10 cellular contexts compared by ENCODE assay signal in the genomic region with DNA sequence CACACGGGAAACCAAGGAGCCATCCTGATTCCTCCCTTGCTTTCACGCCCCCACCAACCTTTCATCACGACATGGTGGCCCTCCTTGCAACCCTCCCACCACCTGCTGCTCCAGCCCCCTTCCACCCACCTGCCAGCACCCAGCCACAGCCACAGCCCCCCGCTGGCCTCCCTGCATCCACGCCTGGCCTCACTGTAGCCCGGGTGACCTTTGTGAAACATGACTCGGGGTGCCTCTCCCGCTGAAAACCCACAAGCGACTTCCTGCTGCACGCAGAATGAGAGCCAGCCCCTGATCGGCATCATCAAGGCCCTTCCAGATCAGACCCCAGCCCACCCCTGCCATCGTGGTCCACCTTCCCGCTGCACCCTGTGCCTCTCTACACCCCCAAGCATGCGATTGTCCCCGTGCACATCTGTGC. TPM values are rescaled to one million over a fixed set of nuclear protein-coding genes. Genes with fewer than 3 reads are reported as not detected.
DNase-seq lines count a peak whose midpoint lies in the region; ATAC-seq, FAIRE-seq and TF ChIP-seq lines count a peak whose summit lies in the region.
"Had no signal": no experiment of that assay in that cellular context is flagged by ENCODE, and none has a peak within 500 bp of the region (broad histone marks: within the 10 kb centered on the region; RNA-seq: fewer than 3 reads in every experiment).

No MANE protein-coding gene starts in this region.

- DNase-seq in GM12891 (ENCODE audit: insufficient read length, low spot score) = no peak
- peak; percentile 66 to 71 for DNase-seq in activated CD4-positive, alpha-beta T cell treated with anti-CD3 and anti-CD28 coated beads, Interleukin-2, amount 50 U/mL, for 48 hours
- peak; percentile 79 for DNase-seq in activated naive CD8-positive, alpha-beta T cell treated with anti-CD3 and anti-CD28 coated beads, Interleukin-2, amount 50 U/mL, for 24 hours
- DNase-seq in stimulated activated CD4-positive, alpha-beta T cell treated with anti-CD3 and anti-CD28 coated beads, Interleukin-4, amount 100 ng/mL, for 24 hours = peak; percentile 58
- DNase-seq in omental fat pad (ENCODE audit: low spot score) = no peak
- DNase-seq in uterus = no peak
- DNase-seq in COLO668 (lab: John Stamatoyannopoulos, UW; ENCODE audit: unreplicated experiment) = no peak
- DNase-seq: NCI-H446, SHP77 had no signal

- peaks cover 54% of the 10 kb centered on the region for H3K4me1 Mint-ChIP-seq in activated naive CD8-positive, alpha-beta T cell treated with anti-CD3 and anti-CD28 coated beads, Interleukin-2, amount 50 U/mL, for 24 hours

- no peaks in the 10 kb centered on the region for H3K9me3 Mint-ChIP-seq in activated naive CD8-positive, alpha-beta T cell treated with anti-CD3 and anti-CD28 coated beads, Interleukin-2, amount 50 U/mL, for 24 hours

- H3K36me3 Mint-ChIP-seq in activated naive CD8-positive, alpha-beta T cell treated with anti-CD3 and anti-CD28 coated beads, Interleukin-2, amount 50 U/mL, for 24 hours (ENCODE audit: low read depth) = no peaks in the 10 kb centered on the region

- peak overlapping the region; percentile 48 for H3K4me3 Mint-ChIP-seq in activated naive CD8-positive, alpha-beta T cell treated with anti-CD3 and anti-CD28 coated beads, Interleukin-2, amount 50 U/mL, for 24 hours

- H3K9me3 ChIP-seq in uterus = no peaks in the 10 kb centered on the region

- H3K36me3 ChIP-seq in uterus = no peaks in the 10 kb centered on the region

- H3K27me3 ChIP-seq in uterus = no peaks in the 10 kb centered on the region

- no peaks in the 10 kb centered on the region for H3K27me3 Mint-ChIP-seq in activated naive CD8-positive, alpha-beta T cell treated with anti-CD3 and anti-CD28 coated beads, Interleukin-2, amount 50 U/mL, for 24 hours

- peak; percentile 48 for FAIRE-seq in GM12891 (lab: Jason Lieb, UNC)

- no peak for TF ChIP-seq POLR2A in GM12891 (IDR thresholded peaks at IDR 0.05; ENCODE audit: low read depth, low read length)
- TF ChIP-seq POLR2A in uterus (IDR thresholded peaks at IDR 0.05) = no peak

- ATAC-seq in activated naive CD8-positive, alpha-beta T cell treated with anti-CD3 and anti-CD28 coated beads, Interleukin-2, amount 50 U/mL, for 24 hours = peak; percentile 70
- ATAC-seq in omental fat pad (ENCODE audit: low FRiP score) (no peak), HG02852 (IDR thresholded peaks at IDR 0.05; ENCODE audit: unreplicated experiment) (no peak)

- peak overlapping the region; percentile 63 for H3K27ac Mint-ChIP-seq in activated naive CD8-positive, alpha-beta T cell treated with anti-CD3 and anti-CD28 coated beads, Interleukin-2, amount 50 U/mL, for 24 hours

- H3K4me1 ChIP-seq in uterus = no peaks in the 10 kb centered on the region

- no peak overlapping the region for H3K27ac ChIP-seq in uterus

- TF ChIP-seq CTCF in omental fat pad (IDR thresholded peaks at IDR 0.05) = no peak
- no peak for TF ChIP-seq CTCF in uterus (IDR thresholded peaks at IDR 0.05)

- no peak overlapping the region for H3K4me3 ChIP-seq in uterus

- intact Hi-C loops in uterus (cut with DNase I; ENCODE audit: low total_unique reads) = no loop called here

TF ChIP-seq in GM12891, 5 proteins besides CTCF, POLR2A, EP300 and RAD21:
- no peak for TF ChIP-seq PAX5 (IDR thresholded peaks at IDR 0.05; ENCODE audit: insufficient read depth, low read length, severe bottlenecking)
- no peak for TF ChIP-seq TAF1 (IDR thresholded peaks at IDR 0.05; ENCODE audit: low read depth, low read length)
- TF ChIP-seq POLR2AphosphoS5 (IDR thresholded peaks at IDR 0.05; ENCODE audit: low read depth, low read length) = no peak
- no peak for TF ChIP-seq SPI1 (IDR thresholded peaks at IDR 0.05; ENCODE audit: low read depth, low read length)
- TF ChIP-seq POU2F2 (IDR thresholded peaks at IDR 0.05; ENCODE audit: low read depth, low read length) = no peak

RNA-seq across cellular contexts. Expression of gene POP4, which starts 14.9 kb away (rescaled TPM):
- polyA plus RNA-seq in GM12891 (2012; ENCODE audit: low read depth, missing spikeins) = 74.4 TPM
- total RNA-seq in omental fat pad (10 to 100 TPM; 52.9 to 62.4 (median 55.0) TPM), uterus (10 to 100 TPM; 10.3 to 54.0 (median 36.4) TPM)

RNA-seq across cellular contexts. Expression of gene PLEKHF1, which starts 44.3 kb away (rescaled TPM):
- polyA plus RNA-seq in GM12891 (2012; ENCODE audit: low read depth, missing spikeins) = 5.1 TPM
- 10 to 100 TPM; 10.7 to 55.5 (median 21.5) TPM for total RNA-seq in omental fat pad
- 10 to 100 TPM in 3 of 4 donors, 1 to 10 TPM in 1; 7.4 to 35.9 (median 19.7) TPM for total RNA-seq in uterus

Comparison
In these comparisons a context has a peak if more than half of its experiments do, and no peak if none do; other contexts are left out.
1. DNase-seq: peak in activated CD4-positive, alpha-beta T cell treated with anti-CD3 and anti-CD28 coated beads, Interleukin-2, amount 50 U/mL, for 48 hours (2 of 2), activated naive CD8-positive, alpha-beta T cell treated with anti-CD3 and anti-CD28 coated beads, Interleukin-2, amount 50 U/mL, for 24 hours (single experiment) and stimulated activated CD4-positive, alpha-beta T cell treated with anti-CD3 and anti-CD28 coated beads, Interleukin-4, amount 100 ng/mL, for 24 hours (single experiment); none in GM12891 (single experiment), omental fat pad (single experiment), uterus (0 of 2) and COLO668 (single experiment).